In genomic region chr10:22002531-22003110, GRCh38 we compare ENCODE assay signal across 8 cellular contexts. TPM values are rescaled to one million over a fixed set of nuclear protein-coding genes. Genes with fewer than 3 reads are reported as not detected.
DNase-seq lines count a peak whose midpoint lies in the region; ATAC-seq and TF ChIP-seq lines count a peak whose summit lies in the region.

No MANE protein-coding gene starts in this region.

- no peaks in the 10 kb centered on the region for H3K4me1 ChIP-seq in NT2/D1 (ENCODE audit: insufficient read depth, insufficient read length)
- H3K4me1 ChIP-seq in subcutaneous abdominal adipose tissue (ENCODE audit: control insufficient read depth in 5 of 5, insufficient read depth in 5 of 5, low read length in 5 of 5): peaks cover 0 to 18% (median 15%) of the 10 kb centered on the region in 5 donors

- peak; percentile 15 for DNase-seq in stimulated activated CD8-positive, alpha-beta memory T cell treated with anti-CD3 and anti-CD28 coated beads, Interleukin-12 subunit alpha, Interleukin-12 subunit beta, amount 100 ng/mL, for 1 hour (ENCODE audit: low read depth)
- no peak for DNase-seq in stimulated activated CD8-positive, alpha-beta memory T cell treated with anti-CD3 and anti-CD28 coated beads, Interleukin-4, amount 100 ng/mL, for 48 hours
- DNase-seq in NT2/D1 (ENCODE audit: low read depth, low spot score) (no peak), cardiac fibroblast (ENCODE audit: low read depth in 2 of 2) (peak; percentile 67 to 78), left lobe of liver (ENCODE audit: low spot score) (no peak), midbrain (lab: John Stamatoyannopoulos, UW) (no peak)

- ATAC-seq in HG02623 (IDR thresholded peaks at IDR 0.05; ENCODE audit: unreplicated experiment) (peak; percentile 4), left lobe of liver (peak; percentile 42)

- no peak for TF ChIP-seq CTCF in cardiac fibroblast (IDR thresholded peaks at IDR 0.05; ENCODE audit: low read depth, low read length)

- H3K9ac ChIP-seq in NT2/D1 (ENCODE audit: insufficient read length, low read depth) (peak overlapping the region; percentile 82), subcutaneous abdominal adipose tissue (ENCODE audit: low read length in 5 of 5) (peak overlapping the region; percentile 76 to 93 (median 89))

- H3K36me3 ChIP-seq in NT2/D1 (ENCODE audit: insufficient read depth, insufficient read length, low read length): no peaks in the 10 kb centered on the region
- no peaks in the 10 kb centered on the region for H3K36me3 ChIP-seq in subcutaneous abdominal adipose tissue (ENCODE audit: control insufficient read depth in 5 of 5, insufficient read depth in 5 of 5, low read length in 5 of 5)

- H3K27ac ChIP-seq in subcutaneous abdominal adipose tissue (ENCODE audit: low read depth, low read length): peak overlapping the region; percentile 89

- no peaks in the 10 kb centered on the region for H3K9me3 ChIP-seq in NT2/D1 (ENCODE audit: insufficient read depth, low read length)
- H3K9me3 ChIP-seq in subcutaneous abdominal adipose tissue (ENCODE audit: control insufficient read depth in 5 of 5, low read length in 5 of 5): no peaks in the 10 kb centered on the region

- H3K4me3 ChIP-seq in NT2/D1 (ENCODE audit: insufficient read length, low read depth) (peak overlapping the region; percentile 76), cardiac fibroblast (replicated peaks in 1 of 2; ENCODE audit: low read depth in 2 of 2, low read length in 2 of 2) (peak overlapping the region; percentile 88 to 93), subcutaneous abdominal adipose tissue (ENCODE audit: low read depth in 1 of 5, low read length in 5 of 5) (peak overlapping the region; percentile 86 to 91 (median 88))

- H3K27me3 ChIP-seq in NT2/D1 (ENCODE audit: insufficient read depth, insufficient read length): no peaks in the 10 kb centered on the region
- no peaks in the 10 kb centered on the region for H3K27me3 ChIP-seq in subcutaneous abdominal adipose tissue (ENCODE audit: control insufficient read depth in 5 of 5, insufficient read depth in 4 of 5, low read length in 5 of 5)

RNA-seq across cellular contexts. Expression of gene DNAJC1, which starts 0.9 kb away (rescaled TPM):
- 29.3 TPM for total RNA-seq in left lobe of liver

Comparison
In these comparisons a context has a peak if more than half of its experiments do, and no peak if none do; other contexts are left out.
1. DNase-seq: peak in stimulated activated CD8-positive, alpha-beta memory T cell treated with anti-CD3 and anti-CD28 coated beads, Interleukin-12 subunit alpha, Interleukin-12 subunit beta, amount 100 ng/mL, for 1 hour (single experiment) and cardiac fibroblast (2 of 2); none in stimulated activated CD8-positive, alpha-beta memory T cell treated with anti-CD3 and anti-CD28 coated beads, Interleukin-4, amount 100 ng/mL, for 48 hours (single experiment), NT2/D1 (single experiment), left lobe of liver (single experiment) and midbrain (single experiment).
2. Peak in every context shown above with its lines, with median percentiles within 50 percentile points of each other: H3K4me3 ChIP-seq.